21 cellular contexts compared by ENCODE assay signal in the genomic region with DNA sequence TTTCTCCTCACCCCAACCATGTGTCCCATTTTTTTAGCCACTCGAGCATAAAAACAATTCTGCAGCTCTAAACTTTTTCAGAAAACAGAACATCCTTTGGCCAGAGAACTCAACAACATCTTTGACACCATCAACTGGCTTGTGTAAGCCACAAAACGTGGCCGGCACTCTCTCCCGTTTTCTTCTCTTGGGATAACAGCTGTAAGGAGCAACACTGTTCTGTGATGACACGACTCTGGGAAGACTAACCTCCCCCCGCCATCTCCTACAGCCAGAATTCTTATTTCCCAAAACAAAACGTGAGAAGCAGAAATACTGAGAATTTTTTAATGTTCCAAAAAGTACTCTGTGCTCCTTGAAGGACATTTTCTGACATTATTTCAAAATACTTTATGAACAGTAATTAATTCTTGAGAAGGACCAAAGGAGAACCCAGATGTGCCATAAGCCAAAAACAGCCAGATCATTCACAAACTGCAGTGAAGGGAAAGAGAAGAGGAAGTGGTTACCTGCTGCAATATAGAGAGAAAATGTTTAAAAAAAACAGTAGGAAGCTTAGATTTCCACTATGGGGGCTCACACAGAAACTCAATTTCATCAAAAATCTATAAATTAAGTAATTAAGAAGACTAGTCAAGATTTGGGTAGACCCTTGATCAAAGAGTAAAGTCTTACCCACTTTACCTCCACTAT. TPM values are rescaled to one million over a fixed set of nuclear protein-coding genes. Genes with fewer than 3 reads are reported as not detected.
A peak's percentile ranks its signal among the peaks of the same experiment; 100 is the strongest.
DNase-seq lines count a peak whose midpoint lies in the region; TF ChIP-seq lines count a peak whose summit lies in the region.
"Had no signal": no experiment of that assay in that cellular context is flagged by ENCODE, and none has a peak within 500 bp of the region (broad histone marks: within the 10 kb centered on the region; RNA-seq: fewer than 3 reads in every experiment).

No MANE protein-coding gene starts in this region.

- no TSS peak for BruUV-seq in MCF 10A (replicated peaks; lab: Mats Ljungman, UMichigan)

- no peaks in the 10 kb centered on the region for H3K4me1 Mint-ChIP-seq in MCF 10A (ENCODE audit: insufficient read depth, unreplicated experiment)
- H3K4me1 Mint-ChIP-seq: nephron progenitor cell had no signal

- no peak for TF ChIP-seq POLR2A in lower leg skin (IDR thresholded peaks at IDR 0.05)
- no peak for TF ChIP-seq POLR2A in suprapubic skin (IDR thresholded peaks at IDR 0.05)

- no peak for TF ChIP-seq CTCF in colonic mucosa (IDR thresholded peaks at IDR 0.05)
- no peak for TF ChIP-seq CTCF in lower leg skin (IDR thresholded peaks at IDR 0.05)
- no peak for TF ChIP-seq CTCF in suprapubic skin (IDR thresholded peaks at IDR 0.05)
- no peak for TF ChIP-seq CTCF in MCF 10A (IDR thresholded peaks at IDR 0.05; ENCODE audit: unreplicated experiment)

- POLR2A ChIA-PET in MCF 10A (lab: Yijun Ruan, JAX), result no interaction called here

- H3K4me1 ChIP-seq in colonic mucosa (no peaks in the 10 kb centered on the region), suprapubic skin (peaks cover 19% of the 10 kb centered on the region)
- H3K4me1 ChIP-seq: prostate gland had no signal

- TF ChIP-seq EP300 in suprapubic skin (IDR thresholded peaks at IDR 0.05), result no peak

- intact Hi-C loops in colonic mucosa (cut with DNase I) (no loop called here), lower leg skin (cut with DNase I; ENCODE audit: low total_unique reads) (no loop called here), MCF 10A (cut with micrococcal nuclease) (no loop called here)

- H3K9me3 Mint-ChIP-seq in MCF 10A (ENCODE audit: unreplicated experiment), result no peaks in the 10 kb centered on the region
- H3K9me3 Mint-ChIP-seq: GM23338, nephron progenitor cell had no signal

- H3K4me3 ChIP-seq in colonic mucosa (no peak overlapping the region), lower leg skin (ENCODE audit: low read depth, poor library complexity, severe bottlenecking) (no peak overlapping the region), suprapubic skin (no peak overlapping the region)
- H3K4me3 ChIP-seq: adrenal gland, cardiac muscle cell, GM23338, prostate gland, vagina had no signal

- H3K4me3 Mint-ChIP-seq in MCF 10A (ENCODE audit: unreplicated experiment), result no peak overlapping the region
- H3K4me3 Mint-ChIP-seq: GM23338, nephron progenitor cell had no signal

- H3K9ac ChIP-seq in colonic mucosa (ENCODE audit: low read depth in 2 of 2, low read length in 2 of 2), result no peak overlapping the region

- H3K9me3 ChIP-seq in colonic mucosa, result no peaks in the 10 kb centered on the region
- H3K9me3 ChIP-seq in suprapubic skin, result no peaks in the 10 kb centered on the region
- H3K9me3 ChIP-seq: adrenal gland, prostate gland, vagina had no signal

- H3K36me3 Mint-ChIP-seq in MCF 10A (ENCODE audit: insufficient read depth, unreplicated experiment), result no peaks in the 10 kb centered on the region

- H3K27me3 Mint-ChIP-seq in MCF 10A (ENCODE audit: insufficient read depth, unreplicated experiment), result no peaks in the 10 kb centered on the region

- DNase-seq in NOMO-1 treated with dmso at 0.1 percent for 144 hours (lab: John Stamatoyannopoulos, UW; ENCODE audit: unreplicated experiment) (peak; percentile 34), colonic mucosa (no peak), lower leg skin (ENCODE audit: low spot score in 2 of 2) (peak; percentile 53 to 78), suprapubic skin (ENCODE audit: low spot score in 2 of 2) (no peak), NCI-H1417 treated with DMSO at 0.1 percent for 48 hours (lab: John Stamatoyannopoulos, UW) (no peak), caudate nucleus (lab: John Stamatoyannopoulos, UW) (no peak), MCF 10A (ENCODE audit: unreplicated experiment) (no peak)
- DNase-seq: activated CD4-positive, alpha-beta T cell treated with anti-CD3 and anti-CD28 coated beads for 4 hours; activated effector memory CD4-positive, alpha-beta T cell treated with anti-CD3 and anti-CD28 coated beads, Interleukin-2, amount 50 U/mL, for 16 hours; DMS79 treated with DMSO at 0.1 percent for 48 hours; hippocampal formation; mesenchymal stem cell; MM.1S; NCI-H2029 treated with DMSO at 0.1 percent for 48 hours; NCI-H524 treated with DMSO at 0.1 percent for 48 hours; nephron progenitor cell had no signal

- H3K27me3 ChIP-seq in colonic mucosa (no peaks in the 10 kb centered on the region), suprapubic skin (no peaks in the 10 kb centered on the region)
- H3K27me3 ChIP-seq: adrenal gland, cardiac muscle cell, vagina had no signal

- no peaks in the 10 kb centered on the region for H3K36me3 ChIP-seq in colonic mucosa
- H3K36me3 ChIP-seq in suprapubic skin, result no peaks in the 10 kb centered on the region
- H3K36me3 ChIP-seq: adrenal gland, cardiac muscle cell, prostate gland, vagina had no signal

- no peak overlapping the region for H3K27ac Mint-ChIP-seq in MCF 10A (ENCODE audit: low read depth, unreplicated experiment)
- H3K27ac Mint-ChIP-seq: GM23338, nephron progenitor cell had no signal

- CTCF ChIA-PET in MCF 10A (lab: Yijun Ruan, JAX), result no interaction called here

- WGBS in lower leg skin, 2 donors, result 71 to 72% methylated on average over 7 of the region's 7 CpGs
- 81% methylated on average over 6 of the region's 7 CpGs for WGBS in suprapubic skin

- H3K27ac ChIP-seq in colonic mucosa (peak overlapping the region; percentile 6), suprapubic skin (peak overlapping the region; percentile 33), caudate nucleus (ENCODE audit: low read depth, low read length) (no peak overlapping the region)
- H3K27ac ChIP-seq: cardiac muscle cell, vagina had no signal

RNA-seq across cellular contexts. Expression of a gene that starts 25.8 kb away (rescaled TPM):
- 10 to 100 TPM; 27.0 to 97.0 TPM for total RNA-seq in colonic mucosa
- 100 to 1,000 TPM in 1 of 4 donors, 10 to 100 TPM in 3; 41.0 to 105 (median 56.7) TPM for total RNA-seq in lower leg skin
- 10 to 100 TPM; 36.7 to 60.8 (median 43.6) TPM for total RNA-seq in suprapubic skin
- total RNA-seq in MCF 10A (2022), result 25.9 and 42.1 TPM in 2 replicates

RNA-seq across cellular contexts. Expression of a gene that starts 25.9 kb away (rescaled TPM):
- total RNA-seq in colonic mucosa, result 100 to 1,000 TPM in 1 of 2 donors, 10 to 100 TPM in 1; 61.1 to 111 TPM
- total RNA-seq in lower leg skin, result 100 to 1,000 TPM in 1 of 4 donors, 10 to 100 TPM in 3; 40.8 to 119 (median 58.9) TPM
- total RNA-seq in suprapubic skin, result 10 to 100 TPM; 43.0 to 72.7 (median 53.5) TPM
- total RNA-seq in MCF 10A (2022), result 54.6 and 66.0 TPM in 2 replicates

Comparison
In these comparisons a context has a peak if more than half of its experiments do, and no peak if none do; other contexts are left out.
1. DNase-seq: peak in NOMO-1 treated with dmso at 0.1 percent for 144 hours (single experiment) and lower leg skin (2 of 2); none in colonic mucosa (single experiment), suprapubic skin (0 of 2), NCI-H1417 treated with DMSO at 0.1 percent for 48 hours (single experiment), caudate nucleus (0 of 61) and MCF 10A (single experiment).